In genomic region chr3:52531636-52532516, GRCh38 we compare ENCODE assay signal across 8 cellular contexts. TPM values are rescaled to one million over a fixed set of nuclear protein-coding genes. Genes with fewer than 3 reads are reported as not detected.
DNase-seq lines count a peak whose midpoint lies in the region; TF ChIP-seq lines count a peak whose summit lies in the region.

No MANE protein-coding gene starts in this region.

- no peak for TF ChIP-seq EP300 in neural cell (conservative IDR thresholded peaks at IDR 0.05; ENCODE audit: poor library complexity, severe bottlenecking)

- H3K27ac ChIP-seq in BLaER1 treated with 17β-estradiol and CSF1 and Interleukin-3, amounts not matched to agents 10 nM and 100 nM, result peak overlapping the region; percentile 58 to 97 (median 92); a peak in 21 of 22 replicates
- H3K27ac ChIP-seq in dorsolateral prefrontal cortex (peak overlapping the region in 30 of 59 donors; percentile 1 to 84 (median 42)), neural cell (ENCODE audit: low read length) (no peak overlapping the region)

- H4K20me1 ChIP-seq in BLaER1 treated with 17β-estradiol and CSF1 and Interleukin-3, amounts not matched to agents 10 nM and 100 nM, result peaks cover 39 to 67% (median 61%) of the 10 kb centered on the region in 11 experiments
- H4K20me1 ChIP-seq in neural cell (ENCODE audit: insufficient read depth), result no peaks in the 10 kb centered on the region

- H3K27me3 ChIP-seq in BLaER1 treated with 17β-estradiol and CSF1 and Interleukin-3, amounts not matched to agents 10 nM and 100 nM, result no peaks in the 10 kb centered on the region
- H3K27me3 ChIP-seq in dorsolateral prefrontal cortex, result no peaks in the 10 kb centered on the region
- peaks cover 7% of the 10 kb centered on the region for H3K27me3 ChIP-seq in neural cell (ENCODE audit: insufficient read depth, low read depth, low read length)
- H3K27me3 ChIP-seq in MG63, result no peaks in the 10 kb centered on the region

- TF ChIP-seq CTCF in LNCaP clone FGC (IDR thresholded peaks at IDR 0.05; ENCODE audit: control insufficient read depth, extremely low read depth, insufficient read depth), result no peak
- TF ChIP-seq CTCF in dorsolateral prefrontal cortex (IDR thresholded peaks at IDR 0.05 in 54 of 56, conservative IDR thresholded peaks at IDR 0.05 in 2 of 56; ENCODE audit: low read depth in 1 of 56, partially characterized antibody in 56 of 56), result no peak
- no peak for TF ChIP-seq CTCF in neural cell (IDR thresholded peaks at IDR 0.05; ENCODE audit: poor library complexity, severe bottlenecking)

- intact Hi-C loops in dorsolateral prefrontal cortex (cut with DNase I), result loop anchor here (5.0 to 10.0 kb wide), 3 partner anchors 57 to 125 kb away; no protein-coding TSS in a partner anchor

- H2AFZ ChIP-seq in neural cell (ENCODE audit: low read depth, low read length), result no peak overlapping the region

- no peak for TF ChIP-seq RAD21 in neural cell (conservative IDR thresholded peaks at IDR 0.05)

- H3F3A ChIP-seq in neural cell (ENCODE audit: insufficient read depth, low read length, poor library complexity, severe bottlenecking), result no peaks in the 10 kb centered on the region

- peaks cover 8% of the 10 kb centered on the region for H3K79me2 ChIP-seq in neural cell (replicated peaks; ENCODE audit: insufficient read depth, low read length)

- no peak for DNase-seq in LNCaP clone FGC (ENCODE audit: low read depth)
- DNase-seq in dorsolateral prefrontal cortex, result peak in 3 of 10 donors; percentile 31 to 40 (median 33)
- DNase-seq in MG63, result no peak
- no peak for DNase-seq in NOMO-1 (lab: John Stamatoyannopoulos, UW; ENCODE audit: unreplicated experiment in 2 of 2)
- no peak for DNase-seq in Kasumi-1 (lab: John Stamatoyannopoulos, UW)
- no peak for DNase-seq in stimulated activated CD4-positive, alpha-beta T cell treated with anti-CD3 and anti-CD28 coated beads, Interleukin-2, amount 100 ng/mL, for 48 hours

- peak overlapping the region; percentile 89 to 98 (median 95) for H3K9ac ChIP-seq in BLaER1 treated with 17β-estradiol and CSF1 and Interleukin-3, amounts not matched to agents 10 nM and 100 nM
- H3K9ac ChIP-seq in neural cell (ENCODE audit: low read length), result no peak overlapping the region

- H3K9me2 ChIP-seq in neural cell (ENCODE audit: insufficient read depth, low read length), result no peaks in the 10 kb centered on the region

- peaks cover 32 to 54% (median 44%) of the 10 kb centered on the region in 11 experiments for H3K36me3 ChIP-seq in BLaER1 treated with 17β-estradiol and CSF1 and Interleukin-3, amounts not matched to agents 10 nM and 100 nM
- H3K36me3 ChIP-seq in neural cell (ENCODE audit: insufficient read depth, low read length) (no peaks in the 10 kb centered on the region), MG63 (peaks cover 8% of the 10 kb centered on the region)

- peaks cover 53 to 75% (median 60%) of the 10 kb centered on the region in 10 experiments for H3K4me1 ChIP-seq in BLaER1 treated with 17β-estradiol and CSF1 and Interleukin-3, amounts not matched to agents 10 nM and 100 nM

- no peaks in the 10 kb centered on the region for H3K9me3 ChIP-seq in BLaER1 treated with 17β-estradiol and CSF1 and Interleukin-3, amounts not matched to agents 10 nM and 100 nM (replicated peaks in 1 of 11)
- H3K9me3 ChIP-seq in neural cell (ENCODE audit: low read length) (no peaks in the 10 kb centered on the region), MG63 (no peaks in the 10 kb centered on the region)

- peak overlapping the region; percentile 78 to 100 (median 97) for H3K4me3 ChIP-seq in BLaER1 treated with 17β-estradiol and CSF1 and Interleukin-3, amounts not matched to agents 10 nM and 100 nM
- H3K4me3 ChIP-seq in LNCaP clone FGC (ENCODE audit: low read depth, low read length), result peak overlapping the region; percentile 64
- H3K4me3 ChIP-seq in dorsolateral prefrontal cortex, result peak overlapping the region in 16 of 59 donors; percentile 59 to 75 (median 66)
- peak overlapping the region; percentile 76 for H3K4me3 ChIP-seq in neural cell (ENCODE audit: low read length)
- no peak overlapping the region; the same call in 1 of the 2 replicates for H3K4me3 ChIP-seq in MG63

- peak overlapping the region; percentile 87 to 100 (median 98) for H3K4me2 ChIP-seq in BLaER1 treated with 17β-estradiol and CSF1 and Interleukin-3, amounts not matched to agents 10 nM and 100 nM
- H3K4me2 ChIP-seq in neural cell (ENCODE audit: low read length), result no peak overlapping the region

TF ChIP-seq in neural cell, 6 proteins besides CTCF, POLR2A, EP300 and RAD21:
- TF ChIP-seq SMC3 (conservative IDR thresholded peaks at IDR 0.05; ENCODE audit: poor library complexity) (no peak), MXI1 (conservative IDR thresholded peaks at IDR 0.05; ENCODE audit: poor library complexity, severe bottlenecking) (no peak), REST (IDR thresholded peaks at IDR 0.05; ENCODE audit: borderline replicate concordance) (no peak), POLR2AphosphoS5 (IDR thresholded peaks at IDR 0.05) (no peak), TAF1 (IDR thresholded peaks at IDR 0.05; ENCODE audit: low read depth) (no peak), EZH2 (IDR thresholded peaks at IDR 0.05; ENCODE audit: borderline replicate concordance, insufficient read depth, low read length, poor library complexity, severe bottlenecking) (no peak)

RNA-seq across cellular contexts. Expression of gene NT5DC2, which starts 1.8 kb away (rescaled TPM):
- 10 to 100 TPM; 10.8 to 61.6 (median 20.5) TPM for total RNA-seq in dorsolateral prefrontal cortex
- polyA plus RNA-seq in neural cell, result 35.1 and 46.7 TPM in 2 replicates
- 23.1 and 29.5 TPM in 2 replicates for polyA minus RNA-seq in neural cell
- 7.2 and 21.5 TPM in 2 replicates for total RNA-seq in MG63 (2014; rRNA removed; shearing (Covaris generic); ENCODE audit: low replicate concordance)

RNA-seq across cellular contexts. Expression of gene UQCC5, which starts 4.5 kb away (rescaled TPM):
- total RNA-seq in dorsolateral prefrontal cortex, result 10 to 100 TPM in 77 of 120 experiments, 1 to 10 TPM in 43; 4.8 to 19.1 (median 10.9) TPM
- polyA plus RNA-seq in neural cell, result 5.2 and 20.5 TPM in 2 replicates
- polyA minus RNA-seq in neural cell, result 1.5 and 1.7 TPM in 2 replicates
- total RNA-seq in MG63 (2014; rRNA removed; shearing (Covaris generic); ENCODE audit: low replicate concordance), result 0.20 TPM in 1 of 2 replicates, not detected in the other

RNA-seq across cellular contexts. Expression of gene STAB1, which starts 36.7 kb away (rescaled TPM):
- total RNA-seq in dorsolateral prefrontal cortex, result 100 to 1,000 TPM in 4 of 120 experiments, 10 to 100 TPM in 113, 1 to 10 TPM in 3; 7.9 to 229 (median 32.7) TPM
- 0.28 and 0.50 TPM in 2 replicates for polyA plus RNA-seq in neural cell
- polyA minus RNA-seq in neural cell, result not detected in 2 replicates
- total RNA-seq in MG63 (2014; rRNA removed; shearing (Covaris generic); ENCODE audit: low replicate concordance), result not detected in 2 replicates
